11 cellular contexts compared by ENCODE assay signal in genomic region chr10:101052285-101052684, GRCh38. TPM values are rescaled to one million over a fixed set of nuclear protein-coding genes. Genes with fewer than 3 reads are reported as not detected.
DNase-seq lines count a peak whose midpoint lies in the region; ATAC-seq and TF ChIP-seq lines count a peak whose summit lies in the region.
"Had no signal": no experiment of that assay in that cellular context is flagged by ENCODE, and none has a peak within 500 bp of the region (broad histone marks: within the 10 kb centered on the region; RNA-seq: fewer than 3 reads in every experiment).

No MANE protein-coding gene starts in this region.

- H3K4me1 Mint-ChIP-seq in activated naive CD8-positive, alpha-beta T cell treated with anti-CD3 and anti-CD28 coated beads for 36 hours: peaks cover 3% of the 10 kb centered on the region

- H3K27me3 Mint-ChIP-seq in activated naive CD8-positive, alpha-beta T cell treated with anti-CD3 and anti-CD28 coated beads for 36 hours: peaks cover 42% of the 10 kb centered on the region

- H3K27ac Mint-ChIP-seq in activated naive CD8-positive, alpha-beta T cell treated with anti-CD3 and anti-CD28 coated beads for 36 hours: no peak overlapping the region

- H3K36me3 ChIP-seq in MG63 (peaks cover 7% of the 10 kb centered on the region), osteoblast (ENCODE audit: insufficient read depth, low read length) (peaks cover 4% of the 10 kb centered on the region)

- peaks cover 2% of the 10 kb centered on the region for H3K36me3 Mint-ChIP-seq in activated naive CD8-positive, alpha-beta T cell treated with anti-CD3 and anti-CD28 coated beads for 36 hours

- DNase-seq in MG63 (peak; percentile 89), cardiac fibroblast (ENCODE audit: low read depth in 2 of 2) (peak; percentile 77 to 80), osteoblast (ENCODE audit: insufficient read length, low spot score, missing footprints) (peak; percentile 96), Ammon's horn (ENCODE audit: low spot score) (no peak), HT-29 (ENCODE audit: low spot score) (no peak)
- no peak for DNase-seq in activated naive CD8-positive, alpha-beta T cell treated with anti-CD3 and anti-CD28 coated beads for 36 hours
- DNase-seq: activated CD8-positive, alpha-beta memory T cell treated with anti-CD3 and anti-CD28 coated beads, Interleukin-2, amount 50 U/mL, for 48 hours; glutamatergic neuron; NCI-H1930 had no signal

- peaks cover 3% of the 10 kb centered on the region for H3K79me2 ChIP-seq in osteoblast (ENCODE audit: insufficient read depth, low read length)

- peaks cover 29% of the 10 kb centered on the region for H3K4me1 ChIP-seq in osteoblast (ENCODE audit: insufficient read depth, low read length)

- H3K4me3 ChIP-seq in MG63 (no peak overlapping the region), cardiac fibroblast (replicated peaks in 1 of 2; ENCODE audit: low read depth in 2 of 2, low read length in 2 of 2) (no peak overlapping the region), osteoblast (ENCODE audit: insufficient read depth, low read length) (no peak overlapping the region)

- H3K4me2 ChIP-seq in osteoblast (ENCODE audit: insufficient read depth, low read length): peak overlapping the region; percentile 51

- TF ChIP-seq CTCF in C4-2B (conservative IDR thresholded peaks at IDR 0.05) (no peak), cardiac fibroblast (IDR thresholded peaks at IDR 0.05; ENCODE audit: low read depth, low read length) (no peak), osteoblast (IDR thresholded peaks at IDR 0.05; ENCODE audit: extremely low read depth, low read depth, low read length) (no peak)

- H3K27ac ChIP-seq in C4-2B (peak overlapping the region; percentile 33), osteoblast (ENCODE audit: low read depth, low read length) (peak overlapping the region; percentile 59)

- no peaks in the 10 kb centered on the region for H3K9me3 ChIP-seq in MG63
- H3K9me3 ChIP-seq in osteoblast (ENCODE audit: low read depth, low read length): no peaks in the 10 kb centered on the region

- H3K9me3 Mint-ChIP-seq in activated naive CD8-positive, alpha-beta T cell treated with anti-CD3 and anti-CD28 coated beads for 36 hours: no peaks in the 10 kb centered on the region

- H3K4me3 Mint-ChIP-seq in activated naive CD8-positive, alpha-beta T cell treated with anti-CD3 and anti-CD28 coated beads for 36 hours: no peak overlapping the region

- H4K20me1 ChIP-seq in osteoblast (ENCODE audit: insufficient read depth, low read length): no peaks in the 10 kb centered on the region

- H3K27me3 ChIP-seq in MG63 (no peaks in the 10 kb centered on the region), osteoblast (ENCODE audit: insufficient read depth, low read length) (peaks cover 32% of the 10 kb centered on the region)

- no peak overlapping the region for H2AFZ ChIP-seq in osteoblast (ENCODE audit: low read length)

- no peak for ATAC-seq in HG03139 (IDR thresholded peaks at IDR 0.05; ENCODE audit: unreplicated experiment)

RNA-seq across cellular contexts. Expression of gene KAZALD1, which starts 9.5 kb away (rescaled TPM):
- total RNA-seq in MG63 (2014; rRNA removed; shearing (Covaris generic); ENCODE audit: low replicate concordance): 27.7 and 54.4 TPM in 2 replicates
- 26.4 and 30.1 TPM in 2 replicates for total RNA-seq in osteoblast
- under 1 TPM; 0.25 to 0.28 TPM for total RNA-seq in activated naive CD8-positive, alpha-beta T cell treated with anti-CD3 and anti-CD28 coated beads for 36 hours
- 13.0 and 15.6 TPM in 2 replicates for total RNA-seq in HT-29 (2014; rRNA removed; shearing (Covaris generic))

RNA-seq across cellular contexts. Expression of gene SFXN3, which starts 21.3 kb away (rescaled TPM):
- 27.4 and 38.5 TPM in 2 replicates for total RNA-seq in MG63 (2014; rRNA removed; shearing (Covaris generic); ENCODE audit: low replicate concordance)
- 103 and 106 TPM in 2 replicates for total RNA-seq in osteoblast
- total RNA-seq in activated naive CD8-positive, alpha-beta T cell treated with anti-CD3 and anti-CD28 coated beads for 36 hours: 10 to 100 TPM; 12.6 to 13.9 TPM
- 90.8 and 101 TPM in 2 replicates for total RNA-seq in HT-29 (2014; rRNA removed; shearing (Covaris generic))

RNA-seq across cellular contexts. Expression of gene PDZD7, which starts 21.4 kb away (rescaled TPM):
- total RNA-seq in MG63 (2014; rRNA removed; shearing (Covaris generic); ENCODE audit: low replicate concordance): 1.4 and 2.5 TPM in 2 replicates
- total RNA-seq in osteoblast: 0.72 and 1.2 TPM in 2 replicates
- under 1 TPM; 0.14 to 0.66 TPM for total RNA-seq in activated naive CD8-positive, alpha-beta T cell treated with anti-CD3 and anti-CD28 coated beads for 36 hours
- 6.3 and 7.4 TPM in 2 replicates for total RNA-seq in HT-29 (2014; rRNA removed; shearing (Covaris generic))

RNA-seq across cellular contexts. Expression of gene LZTS2, which starts 52.7 kb away (rescaled TPM):
- 60.9 and 64.4 TPM in 2 replicates for total RNA-seq in MG63 (2014; rRNA removed; shearing (Covaris generic); ENCODE audit: low replicate concordance)
- total RNA-seq in osteoblast: 117 and 127 TPM in 2 replicates
- total RNA-seq in activated naive CD8-positive, alpha-beta T cell treated with anti-CD3 and anti-CD28 coated beads for 36 hours: 10 to 100 TPM; 10.4 to 12.1 TPM
- total RNA-seq in HT-29 (2014; rRNA removed; shearing (Covaris generic)): 154 and 172 TPM in 2 replicates

Comparison
In these comparisons a context has a peak if more than half of its experiments do, and no peak if none do; other contexts are left out.
1. DNase-seq: peak in MG63 (single experiment), cardiac fibroblast (2 of 2) and osteoblast (single experiment); none in Ammon's horn (single experiment), activated naive CD8-positive, alpha-beta T cell treated with anti-CD3 and anti-CD28 coated beads for 36 hours (single experiment) and HT-29 (single experiment).
2. RNA of gene KAZALD1, which starts 9.5 kb away (total RNA-seq): 27.7 to 54.4 TPM in MG63, 26.4 to 30.1 TPM in osteoblast and 13.0 to 15.6 TPM in HT-29; 0.25 to 0.28 TPM in activated naive CD8-positive, alpha-beta T cell treated with anti-CD3 and anti-CD28 coated beads for 36 hours; every median in the first group is over 10 times any median in the second.